24 cellular contexts compared by ENCODE assay signal in genomic region chr11:64288353-64288750, GRCh38. TPM values are rescaled to one million over a fixed set of nuclear protein-coding genes. Genes with fewer than 3 reads are reported as not detected.
DNase-seq lines count a peak whose midpoint lies in the region; ATAC-seq, FAIRE-seq and TF ChIP-seq lines count a peak whose summit lies in the region.
"Had no signal": no experiment of that assay in that cellular context is flagged by ENCODE, and none has a peak within 500 bp of the region (broad histone marks: within the 10 kb centered on the region; RNA-seq: fewer than 3 reads in every experiment).

No MANE protein-coding gene starts in this region.

- peak overlapping the region; percentile 23 for H3K4me3 Mint-ChIP-seq in neural crest cell
- H3K4me3 Mint-ChIP-seq in naive thymus-derived CD4-positive, alpha-beta T cell = peak overlapping the region in 1 of 10 donors; percentile 4
- H3K4me3 Mint-ChIP-seq: GM23338, HFFc6 had no signal

- H2AFZ ChIP-seq in K562 (ENCODE audit: low read depth, low read length) = no peak overlapping the region
- H2AFZ ChIP-seq in mesenchymal stem cell (ENCODE audit: low read depth, low read length) = no peak overlapping the region
- H2AFZ ChIP-seq: GM23338 had no signal

- BruUV-seq in K562 (replicated peaks; lab: Mats Ljungman, UMichigan) = no TSS peak

- in situ Hi-C loops in K562 (cut with MboI) = no loop called here

- H3K27me3 ChIP-seq in K562 (ENCODE audit: control insufficient read depth in 2 of 2, insufficient read depth in 2 of 2, low read length in 2 of 2) (peaks cover 11 to 22% of the 10 kb centered on the region in 2 experiments; a peak in 4 of 5 replicates), mesenchymal stem cell (ENCODE audit: control insufficient read depth in 1 of 2, insufficient read depth in 1 of 2, low read length in 2 of 2) (peaks cover 25 to 30% of the 10 kb centered on the region in 2 experiments)
- H3K27me3 ChIP-seq in naive thymus-derived CD4-positive, alpha-beta T cell (ENCODE audit: control insufficient read depth in 2 of 2, insufficient read depth in 2 of 2, low read length in 2 of 2) = peaks cover 0 to 9% of the 10 kb centered on the region in 2 donors

- intact Hi-C loops in K562 (cut with micrococcal nuclease) = no loop called here
- intact Hi-C loops in naive thymus-derived CD4-positive, alpha-beta T cell (cut with micrococcal nuclease) = loop anchor here in 1 of 2 donors (5.0 kb wide), 1 partner anchor 81 kb away; the partner anchor contains the start of gene FERMT3

- no peak overlapping the region for H3K14ac ChIP-seq in mesenchymal stem cell (ENCODE audit: low read length in 2 of 2)

- H3K4me1 ChIP-seq in K562 (replicated peaks in 1 of 2; ENCODE audit: control insufficient read depth in 2 of 2, insufficient read depth in 2 of 2, low read length in 2 of 2) (peaks cover 7 to 67% of the 10 kb centered on the region in 2 experiments; a peak in 4 of 5 replicates), mesenchymal stem cell (ENCODE audit: control insufficient read depth, insufficient read depth, low read depth, low read length) (peaks cover 38% of the 10 kb centered on the region)
- H3K4me1 ChIP-seq in naive thymus-derived CD4-positive, alpha-beta T cell (ENCODE audit: control insufficient read depth in 2 of 2, insufficient read depth in 2 of 2, low read length in 2 of 2) = peaks cover 11 to 15% of the 10 kb centered on the region in 2 donors
- H3K4me1 ChIP-seq: BE2C had no signal

- peaks cover 16% of the 10 kb centered on the region for H3K4me1 Mint-ChIP-seq in neural crest cell
- H3K4me1 Mint-ChIP-seq in naive thymus-derived CD4-positive, alpha-beta T cell = peaks cover 12 to 22% (median 19%) of the 10 kb centered on the region in 7 donors

- H3K18ac ChIP-seq in mesenchymal stem cell (ENCODE audit: low read depth in 1 of 2, low read length in 2 of 2) = no peak overlapping the region

- WGBS in K562 (ENCODE audit: insufficient coverage, low coverage, missing lambda C conversion rate) = 58% methylated on average over 8 of the region's 9 CpGs
- WGBS in mesenchymal stem cell = 85% methylated on average over 8 of the region's 9 CpGs

- H3K4me2 ChIP-seq in K562 (ENCODE audit: insufficient read depth, low read length) (no peak overlapping the region), mesenchymal stem cell (ENCODE audit: low read length, poor library complexity, severe bottlenecking) (no peak overlapping the region)
- H3K4me2 ChIP-seq: GM23338 had no signal

- H3K4me3 ChIP-seq in K562 = no peak overlapping the region
- no peak overlapping the region for H3K4me3 ChIP-seq in mesenchymal stem cell (ENCODE audit: insufficient read depth in 1 of 2, low read depth in 1 of 2, low read length in 2 of 2)
- no peak overlapping the region for H3K4me3 ChIP-seq in naive thymus-derived CD4-positive, alpha-beta T cell (ENCODE audit: low read length)
- H3K4me3 ChIP-seq: GM23338 had no signal

- no peak overlapping the region for H2BK12ac ChIP-seq in mesenchymal stem cell (ENCODE audit: low read length in 2 of 2)

- H3K9ac ChIP-seq in K562 (ENCODE audit: insufficient read depth in 1 of 2, low read depth in 2 of 2, low read length in 2 of 2) (peak overlapping the region in 1 of 2 experiments; percentile 75; a peak in 1 of 4 replicates), mesenchymal stem cell (ENCODE audit: low read length) (no peak overlapping the region)

- H3K4ac ChIP-seq in mesenchymal stem cell (ENCODE audit: low read depth in 1 of 2, low read length in 2 of 2) = no peak overlapping the region

- POLR2A ChIA-PET in RWPE1 (lab: Yijun Ruan, JAX; ENCODE audit: low non-redundant PET) (no interaction called here), K562 (lab: Yijun Ruan, JAX) (interaction anchor here (0.9 to 1.4 kb wide), 3 partner anchors 14 to 82 kb away, joined by 3 to 5 read pairs (median 4); partner anchors contain the start of gene FERMT3)
- POLR2A ChIA-PET in naive thymus-derived CD4-positive, alpha-beta T cell (lab: Charles Lee) = interaction anchor here (0.6 to 1.4 kb wide), 3 partner anchors 12 to 96 kb away, joined by 3 to 4 read pairs (median 3); partner anchors contain the start of gene FERMT3

- TF ChIP-seq POLR2A in K562 (conservative IDR thresholded peaks at IDR 0.05) = no peak

- no peak for TF ChIP-seq EP300 in K562 (IDR thresholded peaks at IDR 0.05; ENCODE audit: low read length)

- no peak overlapping the region for H4K91ac ChIP-seq in mesenchymal stem cell (ENCODE audit: low read length)

- ATAC-seq in K562 = no peak
- no peak for ATAC-seq in naive thymus-derived CD4-positive, alpha-beta T cell
- ATAC-seq: GM23338, HCT116 had no signal

- H3K9me1 ChIP-seq in K562 (ENCODE audit: control insufficient read depth, insufficient read depth, low read length) = no peaks in the 10 kb centered on the region

- no peak for TF ChIP-seq RAD21 in K562 (CRISPR knock-in tag; conservative IDR thresholded peaks at IDR 0.05 in 1 of 2, IDR thresholded peaks at IDR 0.05 in 1 of 2)

- no peaks in the 10 kb centered on the region for H3K36me3 Mint-ChIP-seq in neural crest cell (ENCODE audit: low read depth)
- H3K36me3 Mint-ChIP-seq in naive thymus-derived CD4-positive, alpha-beta T cell = peaks cover 0 to 3% (median 0%) of the 10 kb centered on the region in 5 donors

- H3K79me1 ChIP-seq in mesenchymal stem cell (replicated peaks; ENCODE audit: low read length, poor library complexity, severe bottlenecking) = peaks cover 29% of the 10 kb centered on the region

- H3K23ac ChIP-seq in mesenchymal stem cell (ENCODE audit: low read length in 2 of 2) = no peak overlapping the region

- H3K79me2 ChIP-seq in K562 (ENCODE audit: control insufficient read depth, insufficient read depth, low read length) = peaks cover 10% of the 10 kb centered on the region; the same call in 1 of the 3 replicates

- no peak for FAIRE-seq in K562 (lab: Jason Lieb, UNC)
- FAIRE-seq: A204.1, GM12892, GM18507 had no signal

- H3K36me3 ChIP-seq in K562 (ENCODE audit: control insufficient read depth, insufficient read depth, low read length) = no peaks in the 10 kb centered on the region
- H3K36me3 ChIP-seq in mesenchymal stem cell (ENCODE audit: control insufficient read depth in 1 of 2, insufficient read depth in 2 of 2, low read depth in 1 of 2, low read length in 2 of 2) = peaks cover under 1 to 29% of the 10 kb centered on the region in 2 experiments
- no peaks in the 10 kb centered on the region for H3K36me3 ChIP-seq in naive thymus-derived CD4-positive, alpha-beta T cell (ENCODE audit: control insufficient read depth in 2 of 3, insufficient read depth in 3 of 3, low read length in 3 of 3)
- H3K36me3 ChIP-seq: BE2C had no signal

- no peaks in the 10 kb centered on the region for H3K9me3 Mint-ChIP-seq in neural crest cell
- peaks cover 0 to 2% (median 0%) of the 10 kb centered on the region in 11 donors for H3K9me3 Mint-ChIP-seq in naive thymus-derived CD4-positive, alpha-beta T cell
- H3K9me3 Mint-ChIP-seq: CD4-positive, alpha-beta memory T cell; GM23338; HFFc6 had no signal

- no peak overlapping the region for H4K8ac ChIP-seq in mesenchymal stem cell (ENCODE audit: low read length)

- CTCF ChIA-PET in RWPE1 (lab: Yijun Ruan, JAX) (interaction anchor here (0.5 to 2.0 kb wide), 2 partner anchors 13 to 37 kb away, joined by 3 to 12 read pairs; no protein-coding TSS in a partner anchor), K562 (lab: Yijun Ruan, JAX; ENCODE audit: low intra/inter-chr PET ratio) (no interaction called here)
- CTCF ChIA-PET in naive thymus-derived CD4-positive, alpha-beta T cell (lab: Charles Lee) = no interaction called here

- no peak overlapping the region for H2BK15ac ChIP-seq in mesenchymal stem cell (ENCODE audit: low read depth, poor library complexity, severe bottlenecking)

- H3K27ac Mint-ChIP-seq in neural crest cell (ENCODE audit: unreplicated experiment) = no peak overlapping the region
- peak overlapping the region in 1 of 9 donors; percentile 23 for H3K27ac Mint-ChIP-seq in naive thymus-derived CD4-positive, alpha-beta T cell
- H3K27ac Mint-ChIP-seq: GM23338, HFFc6 had no signal

- no peaks in the 10 kb centered on the region for H4K20me1 ChIP-seq in K562 (replicated peaks; ENCODE audit: control insufficient read depth, insufficient read depth, low read length)

- DNase-seq in RWPE1 (ENCODE audit: low spot score) (no peak), K562 (ENCODE audit: extremely low read depth in 1 of 4, low spot score in 3 of 4) (no peak), neural crest cell (ENCODE audit: low read depth, low spot score) (no peak), NCI-H1436 (lab: John Stamatoyannopoulos, UW) (no peak), mesenchymal stem cell (no peak)
- DNase-seq in NK-92 treated with Interleukin-12 subunit alpha and Interleukin-12 subunit beta, amount 100 ng/mL, for 24 hours (lab: John Stamatoyannopoulos, UW) = no peak
- no peak for DNase-seq in naive thymus-derived CD4-positive, alpha-beta T cell
- DNase-seq: ACHN; BE2C; CD4-positive, alpha-beta memory T cell; DMS153; DMS79; GDM1; H7; HFFc6; IMR-90 had no signal

- H3K9me3 ChIP-seq in K562 (replicated peaks; ENCODE audit: control insufficient read depth, insufficient read depth, low read depth, low read length) (no peaks in the 10 kb centered on the region), mesenchymal stem cell (ENCODE audit: control insufficient read depth, low read length) (no peaks in the 10 kb centered on the region)
- H3K9me3 ChIP-seq in naive thymus-derived CD4-positive, alpha-beta T cell (ENCODE audit: control insufficient read depth in 2 of 3, low read length in 3 of 3) = no peaks in the 10 kb centered on the region
- H3K9me3 ChIP-seq: BE2C had no signal

- H3K27me3 Mint-ChIP-seq in neural crest cell (ENCODE audit: low read depth) = peaks cover 44% of the 10 kb centered on the region
- H3K27me3 Mint-ChIP-seq in naive thymus-derived CD4-positive, alpha-beta T cell = peaks cover 11 to 22% (median 15%) of the 10 kb centered on the region in 5 donors

- H3K27ac ChIP-seq in RWPE1 (peak overlapping the region; percentile 97), K562 (ENCODE audit: extremely low read depth, low read depth, low read length) (no peak overlapping the region), mesenchymal stem cell (ENCODE audit: low read length, poor library complexity, severe bottlenecking) (no peak overlapping the region)
- no peak overlapping the region for H3K27ac ChIP-seq in naive thymus-derived CD4-positive, alpha-beta T cell (ENCODE audit: low read depth, low read length)
- H3K27ac ChIP-seq: C4-2B, HL-60 had no signal

- H2AK5ac ChIP-seq in mesenchymal stem cell (ENCODE audit: low read length, severe bottlenecking) = no peak overlapping the region

- TF ChIP-seq CTCF in RWPE1 (conservative IDR thresholded peaks at IDR 0.05; ENCODE audit: low read depth) = no peak
- no peak for TF ChIP-seq CTCF in K562 (IDR thresholded peaks at IDR 0.05 in 2 of 3, conservative IDR thresholded peaks at IDR 0.05 in 1 of 3; ENCODE audit: insufficient read depth in 2 of 3, low read depth in 1 of 3, low read length in 3 of 3)
- no peak for TF ChIP-seq CTCF in neural crest cell (conservative IDR thresholded peaks at IDR 0.05)

- H2BK5ac ChIP-seq in mesenchymal stem cell (ENCODE audit: low read depth, low read length, poor library complexity, severe bottlenecking) = no peak overlapping the region

- no peak overlapping the region for H2BK120ac ChIP-seq in mesenchymal stem cell (ENCODE audit: low read depth, low read length)

RNA-seq across cellular contexts. Expression of gene GPR137, which starts 2.7 kb away (rescaled TPM):
- 17.4 and 66.7 TPM in 2 replicates for total RNA-seq in K562 (2011; cell fraction: chromatin; rRNA removed; ENCODE audit: low replicate concordance)
- 37.2 and 39.7 TPM in 2 replicates for total RNA-seq in K562 (2011; cell fraction: nucleolus; rRNA removed)
- total RNA-seq in K562 (2011; cell fraction: nucleoplasm; rRNA removed) = 27.5 and 29.7 TPM in 2 replicates
- total RNA-seq in K562 (2014; rRNA removed) (10.7 and 14.8 TPM in 2 replicates), K562 (2014; rRNA removed; fragmentation: Illumina TruSeq; extraction: Trizol) (2.9 and 4.1 TPM in 2 replicates), K562 (2015; rRNA removed; fragmentation: Illumina TruSeq; extraction: Trizol) (10.9 and 11.9 TPM in 2 replicates), K562 (2021) (26.7 and 30.1 TPM in 2 replicates), neural crest cell (55.9 and 61.4 TPM in 2 replicates)
- polyA plus RNA-seq in K562 (2011; rRNA removed) (6.0 and 11.3 TPM in 2 replicates), K562 (2014; fragmentation: Illumina TruSeq; extraction: Trizol) (13.2 and 16.9 TPM in 2 replicates), K562 (2014; fragmentation: Nextera tagmentation; extraction: Ambion mirVana) (under 1 TPM; 0.32 to 0.52 TPM), K562 (2014; rRNA removed) (18.2 and 18.9 TPM in 2 replicates)
- polyA plus RNA-seq in K562 (2011; cell fraction: cytosol; rRNA removed) = 11.8 and 23.6 TPM in 2 replicates
- polyA plus RNA-seq in K562 (2011; cell fraction: nucleus; rRNA removed) = 58.9 and 94.9 TPM in 2 replicates
- polyA plus RNA-seq in K562 (2012) = 25.3 and 28.5 TPM in 2 replicates
- 2.8 and 3.4 TPM in 2 replicates for polyA minus RNA-seq in K562 (2011; rRNA and poly(A)+ RNA removed)
- polyA minus RNA-seq in K562 (2011; cell fraction: cytosol; rRNA and poly(A)+ RNA removed) = 10.0 and 10.6 TPM in 2 replicates
- polyA minus RNA-seq in K562 (2011; cell fraction: nucleus; rRNA and poly(A)+ RNA removed) = 12.3 and 14.0 TPM in 2 replicates
- 25.9 TPM for polyA plus RNA-seq in mesenchymal stem cell (2013, experiment 1 of 2)
- polyA plus RNA-seq in mesenchymal stem cell (2013, experiment 2 of 2) = 24.6 TPM
- 10 to 100 TPM; 25.2 to 45.9 (median 34.3) TPM for total RNA-seq in naive thymus-derived CD4-positive, alpha-beta T cell
- 1 to 10 TPM; 4.9 to 5.4 TPM for polyA plus RNA-seq in naive thymus-derived CD4-positive, alpha-beta T cell

RNA-seq across cellular contexts. Expression of gene KCNK4, which starts 2.8 kb away (rescaled TPM):
- total RNA-seq in K562 (2011; cell fraction: chromatin; rRNA removed; ENCODE audit: low replicate concordance) = 0.37 and 0.74 TPM in 2 replicates
- total RNA-seq in K562 (2011; cell fraction: nucleolus; rRNA removed) = 0.17 and 0.26 TPM in 2 replicates
- 0.44 TPM in 1 of 2 replicates, not detected in the other for total RNA-seq in K562 (2011; cell fraction: nucleoplasm; rRNA removed)
- total RNA-seq in K562 (2014; rRNA removed) (not detected in 2 replicates), K562 (2014; rRNA removed; fragmentation: Illumina TruSeq; extraction: Trizol) (not detected in 2 replicates), K562 (2015; rRNA removed; fragmentation: Illumina TruSeq; extraction: Trizol) (not detected in 2 replicates), K562 (2021) (not detected in 2 replicates), neural crest cell (not detected in 2 replicates)
- polyA plus RNA-seq in K562 (2011; rRNA removed) (not detected in 2 replicates), K562 (2014; fragmentation: Illumina TruSeq; extraction: Trizol) (not detected in 2 replicates), K562 (2014; fragmentation: Nextera tagmentation; extraction: Ambion mirVana) (not detected), K562 (2014; rRNA removed) (not detected in 2 replicates)
- polyA plus RNA-seq in K562 (2011; cell fraction: cytosol; rRNA removed) = not detected in 2 replicates
- polyA plus RNA-seq in K562 (2011; cell fraction: nucleus; rRNA removed) = 0.13 and 0.14 TPM in 2 replicates
- polyA plus RNA-seq in K562 (2012) = 0.05 TPM in 1 of 2 replicates, not detected in the other
- not detected in 2 replicates for polyA minus RNA-seq in K562 (2011; rRNA and poly(A)+ RNA removed)
- not detected in 2 replicates for polyA minus RNA-seq in K562 (2011; cell fraction: cytosol; rRNA and poly(A)+ RNA removed)
- polyA minus RNA-seq in K562 (2011; cell fraction: nucleus; rRNA and poly(A)+ RNA removed) = not detected in 2 replicates
- polyA plus RNA-seq in mesenchymal stem cell (2013, experiment 1 of 2) = not detected
- not detected for polyA plus RNA-seq in mesenchymal stem cell (2013, experiment 2 of 2)
- under 1 TPM in 1 of 5 experiments, not detected in 4; 0.42 TPM for total RNA-seq in naive thymus-derived CD4-positive, alpha-beta T cell
- polyA plus RNA-seq in naive thymus-derived CD4-positive, alpha-beta T cell = not detected
- total RNA-seq: CD4-positive, alpha-beta memory T cell; H7; HT1080; IMR-90 had no signal
- polyA plus RNA-seq: CD4-positive, alpha-beta memory T cell; GM23338; IMR-90 had no signal

RNA-seq across cellular contexts. Expression of gene BAD, which starts 3.9 kb away (rescaled TPM):
- total RNA-seq in K562 (2011; cell fraction: chromatin; rRNA removed; ENCODE audit: low replicate concordance) = 2.4 and 7.5 TPM in 2 replicates
- total RNA-seq in K562 (2011; cell fraction: nucleolus; rRNA removed) = 7.5 and 12.9 TPM in 2 replicates
- 4.4 and 4.8 TPM in 2 replicates for total RNA-seq in K562 (2011; cell fraction: nucleoplasm; rRNA removed)
- total RNA-seq in K562 (2014; rRNA removed) (45.6 and 58.5 TPM in 2 replicates), K562 (2014; rRNA removed; fragmentation: Illumina TruSeq; extraction: Trizol) (2.9 and 4.1 TPM in 2 replicates), K562 (2015; rRNA removed; fragmentation: Illumina TruSeq; extraction: Trizol) (18.8 and 23.8 TPM in 2 replicates), K562 (2021) (25.2 and 27.1 TPM in 2 replicates), neural crest cell (45.3 and 47.1 TPM in 2 replicates)
- polyA plus RNA-seq in K562 (2011; rRNA removed) (11.8 and 21.1 TPM in 2 replicates), K562 (2014; fragmentation: Illumina TruSeq; extraction: Trizol) (4.7 and 12.8 TPM in 2 replicates), K562 (2014; fragmentation: Nextera tagmentation; extraction: Ambion mirVana) (1 to 10 TPM in 1 of 2 experiments, under 1 TPM in 1; 0.61 to 4.0 TPM), K562 (2014; rRNA removed) (34.3 and 43.0 TPM in 2 replicates)
- 21.0 and 30.7 TPM in 2 replicates for polyA plus RNA-seq in K562 (2011; cell fraction: cytosol; rRNA removed)
- polyA plus RNA-seq in K562 (2011; cell fraction: nucleus; rRNA removed) = 8.6 and 11.1 TPM in 2 replicates
- 23.1 and 33.4 TPM in 2 replicates for polyA plus RNA-seq in K562 (2012)
- polyA minus RNA-seq in K562 (2011; rRNA and poly(A)+ RNA removed) = 1.2 and 2.6 TPM in 2 replicates
- 6.3 and 7.1 TPM in 2 replicates for polyA minus RNA-seq in K562 (2011; cell fraction: cytosol; rRNA and poly(A)+ RNA removed)
- 4.2 and 7.6 TPM in 2 replicates for polyA minus RNA-seq in K562 (2011; cell fraction: nucleus; rRNA and poly(A)+ RNA removed)
- polyA plus RNA-seq in mesenchymal stem cell (2013, experiment 1 of 2) = 69.6 TPM
- 70.6 TPM for polyA plus RNA-seq in mesenchymal stem cell (2013, experiment 2 of 2)
- total RNA-seq in naive thymus-derived CD4-positive, alpha-beta T cell = 10 to 100 TPM; 17.5 to 41.1 (median 22.7) TPM
- 10 to 100 TPM; 40.3 TPM for polyA plus RNA-seq in naive thymus-derived CD4-positive, alpha-beta T cell

RNA-seq across cellular contexts. Expression of gene CATSPERZ, which starts 11.8 kb away (rescaled TPM):
- total RNA-seq in K562 (2011; cell fraction: chromatin; rRNA removed; ENCODE audit: low replicate concordance) = 3.6 TPM in 1 of 2 replicates, not detected in the other
- total RNA-seq in K562 (2011; cell fraction: nucleolus; rRNA removed) = 1.5 and 2.8 TPM in 2 replicates
- total RNA-seq in K562 (2011; cell fraction: nucleoplasm; rRNA removed) = 0.59 and 0.99 TPM in 2 replicates
- total RNA-seq in K562 (2014; rRNA removed) = 8.5 TPM in 2 replicates
- 1.2 and 1.6 TPM in 2 replicates for total RNA-seq in K562 (2014; rRNA removed; fragmentation: Illumina TruSeq; extraction: Trizol)
- total RNA-seq in K562 (2015; rRNA removed; fragmentation: Illumina TruSeq; extraction: Trizol) = 3.8 and 4.1 TPM in 2 replicates
- 5.1 and 5.4 TPM in 2 replicates for total RNA-seq in K562 (2021)
- 0.86 and 1.2 TPM in 2 replicates for polyA plus RNA-seq in K562 (2011; rRNA removed)
- polyA plus RNA-seq in K562 (2011; cell fraction: cytosol; rRNA removed) = 2.9 and 3.2 TPM in 2 replicates
- 1.5 and 2.0 TPM in 2 replicates for polyA plus RNA-seq in K562 (2011; cell fraction: nucleus; rRNA removed)
- 4.4 and 4.7 TPM in 2 replicates for polyA plus RNA-seq in K562 (2012)
- 3.5 and 4.3 TPM in 2 replicates for polyA plus RNA-seq in K562 (2014; fragmentation: Illumina TruSeq; extraction: Trizol)
- 1 to 10 TPM; 1.3 to 2.2 TPM for polyA plus RNA-seq in K562 (2014; fragmentation: Nextera tagmentation; extraction: Ambion mirVana)
- polyA plus RNA-seq in K562 (2014; rRNA removed) = 5.3 and 8.3 TPM in 2 replicates
- 0.32 TPM in 1 of 2 replicates, not detected in the other for polyA minus RNA-seq in K562 (2011; rRNA and poly(A)+ RNA removed)
- polyA minus RNA-seq in K562 (2011; cell fraction: cytosol; rRNA and poly(A)+ RNA removed) = not detected in 2 replicates
- not detected in 2 replicates for polyA minus RNA-seq in K562 (2011; cell fraction: nucleus; rRNA and poly(A)+ RNA removed)
- total RNA-seq in neural crest cell = not detected in 2 replicates
- 0.18 TPM for polyA plus RNA-seq in mesenchymal stem cell (2013, experiment 1 of 2)
- polyA plus RNA-seq in mesenchymal stem cell (2013, experiment 2 of 2) = 0.12 TPM
- under 1 TPM in 1 of 5 experiments, not detected in 4; 0.60 TPM for total RNA-seq in naive thymus-derived CD4-positive, alpha-beta T cell
- not detected for polyA plus RNA-seq in naive thymus-derived CD4-positive, alpha-beta T cell
- total RNA-seq: CD4-positive, alpha-beta memory T cell; GM23338; IMR-90 had no signal
- polyA plus RNA-seq: CD4-positive, alpha-beta memory T cell; IMR-90 had no signal

RNA-seq across cellular contexts. Expression of gene ESRRA, which starts 17.0 kb away (rescaled TPM):
- 59.5 and 126 TPM in 2 replicates for total RNA-seq in K562 (2011; cell fraction: chromatin; rRNA removed; ENCODE audit: low replicate concordance)
- total RNA-seq in K562 (2011; cell fraction: nucleolus; rRNA removed) = 77.2 and 79.9 TPM in 2 replicates
- total RNA-seq in K562 (2011; cell fraction: nucleoplasm; rRNA removed) = 58.7 and 66.9 TPM in 2 replicates
- total RNA-seq in K562 (2014; rRNA removed) = 89.2 and 89.7 TPM in 2 replicates
- 13.8 and 17.3 TPM in 2 replicates for total RNA-seq in K562 (2014; rRNA removed; fragmentation: Illumina TruSeq; extraction: Trizol)
- total RNA-seq in K562 (2015; rRNA removed; fragmentation: Illumina TruSeq; extraction: Trizol) = 30.3 and 31.4 TPM in 2 replicates
- 76.5 and 84.1 TPM in 2 replicates for total RNA-seq in K562 (2021)
- 23.7 and 35.6 TPM in 2 replicates for polyA plus RNA-seq in K562 (2011; rRNA removed)
- polyA plus RNA-seq in K562 (2011; cell fraction: cytosol; rRNA removed) = 35.4 and 60.9 TPM in 2 replicates
- 37.9 and 54.0 TPM in 2 replicates for polyA plus RNA-seq in K562 (2011; cell fraction: nucleus; rRNA removed)
- 31.8 and 58.2 TPM in 2 replicates for polyA plus RNA-seq in K562 (2012)
- polyA plus RNA-seq in K562 (2014; fragmentation: Illumina TruSeq; extraction: Trizol) = 15.3 and 27.6 TPM in 2 replicates
- 1 to 10 TPM in 1 of 2 experiments, under 1 TPM in 1; 0.27 to 1.0 TPM for polyA plus RNA-seq in K562 (2014; fragmentation: Nextera tagmentation; extraction: Ambion mirVana)
- polyA plus RNA-seq in K562 (2014; rRNA removed) = 69.0 and 75.5 TPM in 2 replicates
- polyA minus RNA-seq in K562 (2011; rRNA and poly(A)+ RNA removed) = 12.5 and 13.5 TPM in 2 replicates
- polyA minus RNA-seq in K562 (2011; cell fraction: cytosol; rRNA and poly(A)+ RNA removed) = 20.4 and 30.5 TPM in 2 replicates
- polyA minus RNA-seq in K562 (2011; cell fraction: nucleus; rRNA and poly(A)+ RNA removed) = 20.6 and 21.5 TPM in 2 replicates
- 33.8 and 34.7 TPM in 2 replicates for total RNA-seq in neural crest cell
- polyA plus RNA-seq in mesenchymal stem cell (2013, experiment 1 of 2) = 10.7 TPM
- 10.7 TPM for polyA plus RNA-seq in mesenchymal stem cell (2013, experiment 2 of 2)
- total RNA-seq in naive thymus-derived CD4-positive, alpha-beta T cell = 10 to 100 TPM; 23.7 to 42.0 (median 27.9) TPM
- polyA plus RNA-seq in naive thymus-derived CD4-positive, alpha-beta T cell = 10 to 100 TPM in 1 of 2 donors, 1 to 10 TPM in 1; 5.3 to 12.9 TPM
